8 cellular contexts compared by ENCODE assay signal in the genomic region with DNA sequence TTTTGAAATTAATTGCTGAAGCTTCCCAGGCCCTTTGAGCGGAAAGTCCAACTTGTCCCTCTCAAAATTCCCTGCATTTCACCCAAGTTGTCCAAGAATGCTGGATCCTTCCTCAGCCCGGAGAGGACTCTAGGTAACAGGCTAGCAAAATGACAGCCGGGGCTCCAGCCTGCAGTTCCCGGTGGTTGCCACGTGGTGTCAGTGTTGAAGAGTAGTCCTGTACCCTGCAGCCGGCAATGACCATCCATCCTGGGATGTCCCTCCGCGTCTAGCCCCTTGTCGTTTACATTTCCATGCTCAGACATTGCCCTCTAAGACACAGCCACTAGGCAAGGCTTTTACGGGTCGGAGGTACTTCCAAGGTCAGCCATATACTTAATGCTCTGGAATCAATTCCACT. TPM values are rescaled to one million over a fixed set of nuclear protein-coding genes. Genes with fewer than 3 reads are reported as not detected.
DNase-seq lines count a peak whose midpoint lies in the region; ATAC-seq and TF ChIP-seq lines count a peak whose summit lies in the region.

No MANE protein-coding gene starts in this region.

- H3K4me3 ChIP-seq in RWPE2 (ENCODE audit: severe bottlenecking): no peak overlapping the region
- H3K4me3 ChIP-seq in choroid plexus epithelial cell (ENCODE audit: low read depth, low read length): no peak overlapping the region
- no peak overlapping the region for H3K4me3 ChIP-seq in gastroesophageal sphincter

- H2BK12ac ChIP-seq in H9 (ENCODE audit: insufficient read length, low read depth, low read length): no peak overlapping the region

- H2BK15ac ChIP-seq in H9 (ENCODE audit: low read depth, low read length): no peak overlapping the region

- H3K27ac ChIP-seq in C4-2B: no peak overlapping the region
- no peak overlapping the region for H3K27ac ChIP-seq in H9 (ENCODE audit: insufficient read length, low read depth, low read length)
- no peak overlapping the region for H3K27ac ChIP-seq in RWPE2 (ENCODE audit: poor library complexity, severe bottlenecking)
- no peak overlapping the region for H3K27ac ChIP-seq in gastroesophageal sphincter

- TF ChIP-seq EP300 in gastroesophageal sphincter (IDR thresholded peaks at IDR 0.05): no peak

- H4K8ac ChIP-seq in H9 (replicated peaks; ENCODE audit: insufficient read length, low read depth, low read length): no peak overlapping the region

- H2BK20ac ChIP-seq in H9 (ENCODE audit: low read depth, low read length, poor library complexity, severe bottlenecking): no peak overlapping the region

- H3K36me3 ChIP-seq in RWPE2 (ENCODE audit: low read depth) (no peaks in the 10 kb centered on the region), gastroesophageal sphincter (no peaks in the 10 kb centered on the region)

- H3K4me1 Mint-ChIP-seq in H9: peaks cover 9% of the 10 kb centered on the region in 2 experiments

- no peaks in the 10 kb centered on the region for H4K20me1 ChIP-seq in H9 (ENCODE audit: control insufficient read depth, insufficient read depth, insufficient read length)

- H3K23ac ChIP-seq in H9 (ENCODE audit: insufficient read length, low read depth, low read length): no peak overlapping the region

- no peak overlapping the region for H3K4me2 ChIP-seq in H9 (ENCODE audit: insufficient read depth, insufficient read length, low read length)

- no peak overlapping the region for H3T11ph ChIP-seq in H9 (ENCODE audit: low read length)

- H3K4me1 ChIP-seq in H9 (ENCODE audit: insufficient read depth, low read length) (no peaks in the 10 kb centered on the region), RWPE2 (ENCODE audit: insufficient read depth, poor library complexity, severe bottlenecking) (peaks cover 10% of the 10 kb centered on the region), gastroesophageal sphincter (no peaks in the 10 kb centered on the region)

- no peaks in the 10 kb centered on the region for H3K79me2 ChIP-seq in H9 (ENCODE audit: insufficient read depth, low read length)

- no peak overlapping the region for H3K4me3 Mint-ChIP-seq in H9

- no peak overlapping the region for H2AFZ ChIP-seq in H9 (ENCODE audit: low read length)

- TF ChIP-seq POLR2A in gastroesophageal sphincter (IDR thresholded peaks at IDR 0.05): no peak

- ATAC-seq in RWPE2 (ENCODE audit: low read depth) (0 out of 3 replicates have a peak, but pooled peaks have one; percentile 44), HG02763 (IDR thresholded peaks at IDR 0.05; ENCODE audit: unreplicated experiment) (no peak), gastroesophageal sphincter (no peak)

- H3K79me1 ChIP-seq in H9 (ENCODE audit: insufficient read depth, low read depth, low read length, poor library complexity, severe bottlenecking): no peaks in the 10 kb centered on the region

- no peaks in the 10 kb centered on the region for H3K23me2 ChIP-seq in H9 (ENCODE audit: insufficient read length, low read depth, low read length, poor library complexity, severe bottlenecking)

- H3K9ac ChIP-seq in H9 (ENCODE audit: extremely low read depth, insufficient read length, low read length): no peak overlapping the region

- H3K9me3 Mint-ChIP-seq in H9: no peaks in the 10 kb centered on the region; a peak in 1 of 5 replicates

- no peak overlapping the region for H3K4ac ChIP-seq in H9 (ENCODE audit: low read depth, low read length)

- no CpG with 5 or more reads among the region's 11 CpGs for WGBS in H9 (ENCODE audit: extremely low coverage, insufficient read length, low lambda C conversion rate)
- 19 to 33% methylated on average over 2 to 11 of the region's 11 CpGs for WGBS in gastroesophageal sphincter (ENCODE audit: low coverage in 1 of 2), 2 donors

- no peak overlapping the region for H2BK5ac ChIP-seq in H9 (ENCODE audit: insufficient read length, low read length)

- no peaks in the 10 kb centered on the region for H3K36me3 Mint-ChIP-seq in H9 (ENCODE audit: insufficient read depth in 1 of 3, low read depth in 3 of 3)

- no peak overlapping the region for H2AK5ac ChIP-seq in H9 (ENCODE audit: insufficient read length, low read length)

- peaks cover 15% of the 10 kb centered on the region for H3K27me3 Mint-ChIP-seq in H9 (ENCODE audit: low read depth)

- DNase-seq in H9 (peak; percentile 88), RWPE2 (ENCODE audit: low spot score) (no peak), choroid plexus epithelial cell (ENCODE audit: low read depth) (peak; percentile 63), midbrain (lab: John Stamatoyannopoulos, UW) (peak; percentile 0), occipital lobe (lab: John Stamatoyannopoulos, UW) (no peak)

- H3K18ac ChIP-seq in H9 (ENCODE audit: insufficient read length, low read depth, low read length): no peak overlapping the region

- H3K9me3 ChIP-seq in H9 (ENCODE audit: control insufficient read depth, low read depth, low read length): no peaks in the 10 kb centered on the region
- H3K9me3 ChIP-seq in RWPE2 (ENCODE audit: severe bottlenecking): no peaks in the 10 kb centered on the region
- H3K9me3 ChIP-seq in gastroesophageal sphincter: peaks cover 0 to 10% (median 0%) of the 10 kb centered on the region in 3 donors

- H3K14ac ChIP-seq in H9 (ENCODE audit: insufficient read depth, low read length): no peak overlapping the region

- no peak overlapping the region for H2BK120ac ChIP-seq in H9 (ENCODE audit: low read depth, low read length, poor library complexity, severe bottlenecking)

- TF ChIP-seq CTCF in C4-2B (conservative IDR thresholded peaks at IDR 0.05) (peak; percentile 99), H9 (conservative IDR thresholded peaks at IDR 0.05) (peak; percentile 92), RWPE2 (IDR thresholded peaks at IDR 0.05; ENCODE audit: poor library complexity, severe bottlenecking) (peak; percentile 57), choroid plexus epithelial cell (conservative IDR thresholded peaks at IDR 0.05; ENCODE audit: low read depth, low read length) (peak; percentile 87), gastroesophageal sphincter (IDR thresholded peaks at IDR 0.05) (peak in 1 of 4 experiments; percentile 38)

- no peak overlapping the region for H3K56ac ChIP-seq in H9 (ENCODE audit: insufficient read length, low read depth, low read length)

- H4K5ac ChIP-seq in H9 (ENCODE audit: insufficient read length, low read depth, low read length): no peak overlapping the region

- no peak overlapping the region for H3K27ac Mint-ChIP-seq in H9

- H4K91ac ChIP-seq in H9 (ENCODE audit: insufficient read length, low read depth, low read length): no peak overlapping the region

- H3K27me3 ChIP-seq in H9 (ENCODE audit: insufficient read depth, low read length) (no peaks in the 10 kb centered on the region), RWPE2 (ENCODE audit: insufficient read depth, poor library complexity, severe bottlenecking) (no peaks in the 10 kb centered on the region), gastroesophageal sphincter (peaks cover 39% of the 10 kb centered on the region)

RNA-seq across cellular contexts. Expression of a gene that starts 31.4 kb away (rescaled TPM):
- 31.6 and 32.3 TPM in 2 replicates for total RNA-seq in H9 (2021)
- total RNA-seq in occipital lobe: 50.2 TPM
- 10 to 100 TPM; 40.1 to 72.0 (median 56.3) TPM for total RNA-seq in gastroesophageal sphincter

RNA-seq across cellular contexts. Expression of a gene that starts 57.3 kb away (rescaled TPM):
- total RNA-seq in H9 (2021): 70.0 and 70.5 TPM in 2 replicates
- total RNA-seq in occipital lobe: 68.0 TPM
- total RNA-seq in gastroesophageal sphincter: 100 to 1,000 TPM in 2 of 4 donors, 10 to 100 TPM in 2; 90.5 to 151 (median 120) TPM

Comparison
In these comparisons a context has a peak if more than half of its experiments do, and no peak if none do; other contexts are left out.
1. DNase-seq: peak in H9 (single experiment), choroid plexus epithelial cell (single experiment) and midbrain (single experiment); none in RWPE2 (single experiment) and occipital lobe (single experiment).